Comparison of ENCODE assay signal across 8 cellular contexts in the genomic region with DNA sequence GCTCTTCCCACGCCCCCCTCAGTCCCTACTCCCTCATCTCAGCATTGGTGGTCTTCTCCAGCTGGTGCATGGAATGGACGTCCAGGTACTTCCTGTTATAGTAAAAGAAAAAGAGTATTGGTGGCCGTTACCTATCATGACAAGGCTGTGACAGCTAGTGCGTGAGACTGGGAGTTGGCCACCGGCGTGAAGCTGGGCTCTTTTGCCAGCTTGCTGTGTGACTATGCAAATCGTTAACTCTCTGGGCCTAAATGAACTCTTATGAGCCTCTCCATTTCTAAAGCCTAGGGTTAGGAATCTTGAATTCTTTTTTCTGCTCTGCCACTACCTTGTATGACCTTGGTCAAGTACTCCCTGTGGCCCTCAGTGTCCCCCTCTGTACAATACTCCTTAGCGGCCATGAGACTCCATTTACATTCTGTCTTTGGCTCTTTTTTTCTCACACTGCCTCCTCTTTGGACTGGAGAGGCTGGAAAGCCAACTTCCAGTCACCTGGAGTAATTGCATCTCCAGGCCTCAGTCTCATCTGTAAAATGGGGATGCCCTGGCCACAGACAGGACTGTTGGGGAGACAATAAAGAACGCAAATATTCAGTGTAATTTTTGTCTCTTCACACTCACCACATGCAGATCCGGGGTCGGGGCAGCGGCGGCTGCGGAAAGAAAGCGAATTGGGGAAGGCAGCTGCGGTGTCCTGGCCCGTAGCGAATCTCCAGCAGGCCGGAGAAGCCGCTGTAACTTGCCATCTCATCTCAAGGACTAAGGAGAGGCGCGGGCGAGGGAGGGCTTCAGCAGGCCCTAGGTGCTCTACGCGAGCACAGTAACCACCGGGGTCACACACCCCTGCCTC. TPM values are rescaled to one million over a fixed set of nuclear protein-coding genes. Genes with fewer than 3 reads are reported as not detected.
DNase-seq lines count a peak whose midpoint lies in the region; ATAC-seq lines count a peak whose summit lies in the region.

No MANE protein-coding gene starts in this region.

- peak overlapping the region; percentile 94 for H3K4me3 Mint-ChIP-seq in natural killer cell treated with Interleukin-12 subunit alpha and Interleukin-12 subunit beta and Interleukin-15 and Interleukin-18, amount 100 ng/mL, for 72 hours

- H4K20me1 ChIP-seq in BLaER1 treated with 17β-estradiol and CSF1 and Interleukin-3, amounts not matched to agents 10 nM and 100 nM: peaks cover 0 to 41% (median 20%) of the 10 kb centered on the region in 11 experiments; a peak in 14 of 22 replicates

- DNase-seq in MG63: no peak
- no peak for DNase-seq in natural killer cell treated with Interleukin-12 subunit alpha and Interleukin-12 subunit beta and Interleukin-15 and Interleukin-18, amount 100 ng/mL, for 72 hours (ENCODE audit: low spot score)
- DNase-seq in HCEC 1CT: no peak

- H3K27ac ChIP-seq in BLaER1 treated with 17β-estradiol and CSF1 and Interleukin-3, amounts not matched to agents 10 nM and 100 nM: peak overlapping the region in 10 of 11 experiments; percentile 60 to 86 (median 76); a peak in 18 of 22 replicates
- H3K27ac ChIP-seq in duodenal mucosa (ENCODE audit: low read depth, low read length): no peak overlapping the region

- no peak for ATAC-seq in natural killer cell treated with Interleukin-12 subunit alpha and Interleukin-12 subunit beta and Interleukin-15 and Interleukin-18, amount 100 ng/mL, for 72 hours
- ATAC-seq in GM21825 (IDR thresholded peaks at IDR 0.05; ENCODE audit: unreplicated experiment): no peak
- no peak for ATAC-seq in GM18873 (IDR thresholded peaks at IDR 0.05; ENCODE audit: low FRiP score, unreplicated experiment)
- ATAC-seq in GM18909 (IDR thresholded peaks at IDR 0.05; ENCODE audit: poor library complexity, unreplicated experiment): no peak

- no peaks in the 10 kb centered on the region for H3K27me3 ChIP-seq in BLaER1 treated with 17β-estradiol and CSF1 and Interleukin-3, amounts not matched to agents 10 nM and 100 nM
- H3K27me3 ChIP-seq in MG63 (no peaks in the 10 kb centered on the region), duodenal mucosa (ENCODE audit: control insufficient read depth in 1 of 2, insufficient read depth in 2 of 2, low read length in 2 of 2) (no peaks in the 10 kb centered on the region)

- H3K4me1 Mint-ChIP-seq in natural killer cell treated with Interleukin-12 subunit alpha and Interleukin-12 subunit beta and Interleukin-15 and Interleukin-18, amount 100 ng/mL, for 72 hours (ENCODE audit: low read depth in 2 of 2): peaks cover 29 to 33% of the 10 kb centered on the region in 2 donors

- no peaks in the 10 kb centered on the region for H3K9me3 ChIP-seq in BLaER1 treated with 17β-estradiol and CSF1 and Interleukin-3, amounts not matched to agents 10 nM and 100 nM (replicated peaks in 1 of 11)
- H3K9me3 ChIP-seq in MG63 (no peaks in the 10 kb centered on the region), duodenal mucosa (ENCODE audit: control insufficient read depth in 1 of 2, low read length in 2 of 2) (no peaks in the 10 kb centered on the region)

- H3K27ac Mint-ChIP-seq in natural killer cell treated with Interleukin-12 subunit alpha and Interleukin-12 subunit beta and Interleukin-15 and Interleukin-18, amount 100 ng/mL, for 72 hours: peak overlapping the region; percentile 71 to 91

- H3K9me3 Mint-ChIP-seq in natural killer cell treated with Interleukin-12 subunit alpha and Interleukin-12 subunit beta and Interleukin-15 and Interleukin-18, amount 100 ng/mL, for 72 hours: no peaks in the 10 kb centered on the region

- H3K36me3 Mint-ChIP-seq in natural killer cell treated with Interleukin-12 subunit alpha and Interleukin-12 subunit beta and Interleukin-15 and Interleukin-18, amount 100 ng/mL, for 72 hours: peaks cover 12% of the 10 kb centered on the region

- peak overlapping the region; percentile 64 to 93 (median 88) for H3K9ac ChIP-seq in BLaER1 treated with 17β-estradiol and CSF1 and Interleukin-3, amounts not matched to agents 10 nM and 100 nM
- peak overlapping the region; percentile 48 to 96 for H3K9ac ChIP-seq in duodenal mucosa (ENCODE audit: low read depth in 1 of 2, low read length in 2 of 2)

- peaks cover 45 to 60% (median 52%) of the 10 kb centered on the region in 10 experiments for H3K4me1 ChIP-seq in BLaER1 treated with 17β-estradiol and CSF1 and Interleukin-3, amounts not matched to agents 10 nM and 100 nM
- peaks cover 19 to 39% of the 10 kb centered on the region in 2 donors for H3K4me1 ChIP-seq in duodenal mucosa (ENCODE audit: control insufficient read depth in 1 of 2, insufficient read depth in 2 of 2, low read length in 2 of 2)

- peaks cover 47 to 72% (median 58%) of the 10 kb centered on the region in 11 experiments for H3K36me3 ChIP-seq in BLaER1 treated with 17β-estradiol and CSF1 and Interleukin-3, amounts not matched to agents 10 nM and 100 nM
- H3K36me3 ChIP-seq in MG63 (peaks cover 49% of the 10 kb centered on the region), duodenal mucosa (ENCODE audit: control insufficient read depth in 1 of 2, insufficient read depth in 2 of 2, low read length in 2 of 2) (peaks cover 31 to 48% of the 10 kb centered on the region in 2 donors)

- peak overlapping the region; percentile 90 to 99 (median 97) for H3K4me2 ChIP-seq in BLaER1 treated with 17β-estradiol and CSF1 and Interleukin-3, amounts not matched to agents 10 nM and 100 nM

- peak overlapping the region; percentile 68 to 96 (median 88) for H3K4me3 ChIP-seq in BLaER1 treated with 17β-estradiol and CSF1 and Interleukin-3, amounts not matched to agents 10 nM and 100 nM
- H3K4me3 ChIP-seq in MG63 (peak overlapping the region; percentile 80), duodenal mucosa (ENCODE audit: low read depth in 1 of 2, low read length in 2 of 2) (peak overlapping the region; percentile 90 to 98)

- H3K27me3 Mint-ChIP-seq in natural killer cell treated with Interleukin-12 subunit alpha and Interleukin-12 subunit beta and Interleukin-15 and Interleukin-18, amount 100 ng/mL, for 72 hours: no peaks in the 10 kb centered on the region

RNA-seq across cellular contexts. Expression of a gene that starts 1.1 kb away (rescaled TPM):
- total RNA-seq in MG63 (2014; rRNA removed; shearing (Covaris generic); ENCODE audit: low replicate concordance): 4.1 and 9.1 TPM in 2 replicates
- 10 to 100 TPM in 1 of 2 donors, 1 to 10 TPM in 1; 3.4 to 17.0 TPM for total RNA-seq in natural killer cell treated with Interleukin-12 subunit alpha and Interleukin-12 subunit beta and Interleukin-15 and Interleukin-18, amount 100 ng/mL, for 72 hours

RNA-seq across cellular contexts. Expression of a gene that starts 1.3 kb away (rescaled TPM):
- 116 and 127 TPM in 2 replicates for total RNA-seq in MG63 (2014; rRNA removed; shearing (Covaris generic); ENCODE audit: low replicate concordance)
- 100 to 1,000 TPM; 120 to 161 TPM for total RNA-seq in natural killer cell treated with Interleukin-12 subunit alpha and Interleukin-12 subunit beta and Interleukin-15 and Interleukin-18, amount 100 ng/mL, for 72 hours

RNA-seq across cellular contexts. Expression of a gene that starts 12.6 kb away (rescaled TPM):
- total RNA-seq in MG63 (2014; rRNA removed; shearing (Covaris generic); ENCODE audit: low replicate concordance): 18.3 and 25.2 TPM in 2 replicates
- total RNA-seq in natural killer cell treated with Interleukin-12 subunit alpha and Interleukin-12 subunit beta and Interleukin-15 and Interleukin-18, amount 100 ng/mL, for 72 hours: 10 to 100 TPM; 50.2 to 63.8 TPM

RNA-seq across cellular contexts. Expression of a gene that starts 26.2 kb away (rescaled TPM):
- total RNA-seq in MG63 (2014; rRNA removed; shearing (Covaris generic); ENCODE audit: low replicate concordance): 10.3 and 13.6 TPM in 2 replicates
- total RNA-seq in natural killer cell treated with Interleukin-12 subunit alpha and Interleukin-12 subunit beta and Interleukin-15 and Interleukin-18, amount 100 ng/mL, for 72 hours: 1 to 10 TPM in 1 of 2 donors, under 1 TPM in 1; 0.98 to 3.8 TPM
